ENCODE assay signal across 1 cellular context in genomic region chr17:80007939-80008338, GRCh38.
TF ChIP-seq lines count a peak whose summit lies in the region.

No MANE protein-coding gene starts in this region.

TF ChIP-seq in HepG2, 621 proteins besides CTCF, POLR2A, EP300 and RAD21:
- TF ChIP-seq ZNF44 (CRISPR knock-in tag; IDR thresholded peaks at IDR 0.05): no peak
- TF ChIP-seq ZNF292 (CRISPR knock-in tag; IDR thresholded peaks at IDR 0.05; ENCODE audit: borderline replicate concordance, low read depth): no peak
- TF ChIP-seq CENPT (CRISPR knock-in tag; IDR thresholded peaks at IDR 0.05; ENCODE audit: low read depth): no peak
- 0 out of 2 replicates have a peak, but pooled peaks have one; percentile 2 for TF ChIP-seq THYN1 (CRISPR knock-in tag; IDR thresholded peaks at IDR 0.05; ENCODE audit: borderline replicate concordance, low read depth)
- no peak for TF ChIP-seq ZNF224 (CRISPR knock-in tag; IDR thresholded peaks at IDR 0.05)
- TF ChIP-seq ZNF30 (CRISPR knock-in tag; IDR thresholded peaks at IDR 0.05): no peak
- TF ChIP-seq ZNF782 (CRISPR knock-in tag; IDR thresholded peaks at IDR 0.05; ENCODE audit: borderline replicate concordance): no peak
- TF ChIP-seq GATAD2A (CRISPR knock-in tag; IDR thresholded peaks at IDR 0.05): no peak
- TF ChIP-seq ZFP37 (CRISPR knock-in tag; IDR thresholded peaks at IDR 0.05; ENCODE audit: borderline replicate concordance): no peak
- no peak for TF ChIP-seq SMAD9 (CRISPR knock-in tag; IDR thresholded peaks at IDR 0.05)
- TF ChIP-seq ZFP36L2 (CRISPR knock-in tag; IDR thresholded peaks at IDR 0.05): no peak
- TF ChIP-seq ZNF142 (CRISPR knock-in tag; IDR thresholded peaks at IDR 0.05): no peak
- no peak for TF ChIP-seq ZKSCAN8 (CRISPR knock-in tag; IDR thresholded peaks at IDR 0.05; ENCODE audit: borderline replicate concordance)
- 0 out of 2 replicates have a peak, but pooled peaks have one; percentile 62 for TF ChIP-seq THAP8 (CRISPR knock-in tag; IDR thresholded peaks at IDR 0.05; ENCODE audit: borderline replicate concordance)
TF ChIP-seq in HepG2: peak in this region for 2.
